Comparison of ENCODE assay signal across 7 cellular contexts in genomic region chr19:10421240-10421948, GRCh38. TPM values are rescaled to one million over a fixed set of nuclear protein-coding genes. Genes with fewer than 3 reads are reported as not detected.
DNase-seq lines count a peak whose midpoint lies in the region; ATAC-seq and TF ChIP-seq lines count a peak whose summit lies in the region.

No MANE protein-coding gene starts in this region.

- no peak overlapping the region for H3K4ac ChIP-seq in IMR-90 (ENCODE audit: low read depth, low read length)

- H2BK15ac ChIP-seq in IMR-90 (ENCODE audit: low read depth, low read length), result no peak overlapping the region

- no peak overlapping the region for H2AFZ ChIP-seq in IMR-90 (replicated peaks; ENCODE audit: low read length, poor library complexity)

- no peak for TF ChIP-seq POLR2A in IMR-90 (IDR thresholded peaks at IDR 0.05; ENCODE audit: low read depth, low read length)

- no peak overlapping the region for H3K9ac ChIP-seq in IMR-90 (ENCODE audit: low read depth, low read length)

- H3K14ac ChIP-seq in IMR-90 (replicated peaks; ENCODE audit: low read depth, low read length), result no peak overlapping the region

- no peaks in the 10 kb centered on the region for H3K9me1 ChIP-seq in IMR-90 (ENCODE audit: insufficient read depth, low read length)

- BruUV-seq in IMR-90 (replicated peaks; lab: Mats Ljungman, UMichigan), result no TSS peak

- peak overlapping the region; percentile 88 for H3K4me3 Mint-ChIP-seq in activated T-helper 1 cell treated with anti-CD3 and anti-CD28 coated beads, Interleukin-12 subunit alpha, Interleukin-12 subunit beta, Interleukin-2, Interleukin-4 antibody, amounts not matched to agents 30 ng/mL and 10 ng/mL and 1 ng/mL, durations not matched to agents 14 hours and 24 hours and 36 hours
- peak overlapping the region; percentile 41 for H3K4me3 Mint-ChIP-seq in nephron progenitor cell

- DNase-seq in IMR-90 (no peak), nephron progenitor cell (no peak), mucosa of descending colon (no peak)
- DNase-seq in activated T-helper 1 cell treated with anti-CD3 and anti-CD28 coated beads, Interleukin-12 subunit alpha, Interleukin-12 subunit beta, Interleukin-2, Interleukin-4 antibody, amounts not matched to agents 30 ng/mL and 10 ng/mL and 1 ng/mL, durations not matched to agents 14 hours and 24 hours and 36 hours (ENCODE audit: low spot score), result peak; percentile 58
- no peak for DNase-seq in activated effector memory CD4-positive, alpha-beta T cell treated with anti-CD3 and anti-CD28 coated beads, Interleukin-2, amount 50 U/mL, for 16 hours

- no peaks in the 10 kb centered on the region for H3K9me2 ChIP-seq in DOHH2 (replicated peaks; ENCODE audit: control insufficient read depth, low read length)

- no peaks in the 10 kb centered on the region for H3K9me3 Mint-ChIP-seq in activated T-helper 1 cell treated with anti-CD3 and anti-CD28 coated beads, Interleukin-12 subunit alpha, Interleukin-12 subunit beta, Interleukin-2, Interleukin-4 antibody, amounts not matched to agents 30 ng/mL and 10 ng/mL and 1 ng/mL, durations not matched to agents 14 hours and 24 hours and 36 hours
- no peaks in the 10 kb centered on the region for H3K9me3 Mint-ChIP-seq in nephron progenitor cell

- peaks cover 27% of the 10 kb centered on the region for H3F3A ChIP-seq in DOHH2 (ENCODE audit: control insufficient read depth, insufficient read depth)

- H4K20me1 ChIP-seq in DOHH2 (ENCODE audit: control insufficient read depth, insufficient read depth, low read depth, low read length) (peaks cover 15% of the 10 kb centered on the region), IMR-90 (ENCODE audit: insufficient read depth, low read length) (peaks cover 31% of the 10 kb centered on the region)

- no peak overlapping the region for H3K56ac ChIP-seq in IMR-90 (ENCODE audit: extremely low read depth, insufficient read depth, low read length)

- peaks cover 4% of the 10 kb centered on the region for H3K27me3 Mint-ChIP-seq in activated T-helper 1 cell treated with anti-CD3 and anti-CD28 coated beads, Interleukin-12 subunit alpha, Interleukin-12 subunit beta, Interleukin-2, Interleukin-4 antibody, amounts not matched to agents 30 ng/mL and 10 ng/mL and 1 ng/mL, durations not matched to agents 14 hours and 24 hours and 36 hours (ENCODE audit: insufficient read depth)
- H3K27me3 Mint-ChIP-seq in nephron progenitor cell (ENCODE audit: low read depth, poor library complexity), result peaks cover 92% of the 10 kb centered on the region

- no peak overlapping the region for H2BK120ac ChIP-seq in IMR-90 (ENCODE audit: low read depth, low read length)

- H3K27me3 ChIP-seq in DOHH2 (ENCODE audit: control insufficient read depth, low read length) (no peaks in the 10 kb centered on the region), IMR-90 (ENCODE audit: control insufficient read depth, insufficient read depth, low read length) (peaks cover 49% of the 10 kb centered on the region)

- dilution Hi-C loops in IMR-90 (cut with HindIII; ENCODE audit: low sequenced_read_pairs, unreplicated experiment), result no loop called here

- peak overlapping the region; percentile 99 for H3K4me2 ChIP-seq in DOHH2 (ENCODE audit: low read length)
- no peak overlapping the region for H3K4me2 ChIP-seq in IMR-90 (ENCODE audit: low read depth, low read length)

- in situ Hi-C loops in IMR-90 (cut with MboI; ENCODE audit: low sequenced_read_pairs), result no loop called here

- H3K23ac ChIP-seq in IMR-90 (ENCODE audit: low read depth, low read length), result peak overlapping the region; percentile 45; the same call in 1 of the 2 replicates

- peaks cover 65% of the 10 kb centered on the region for H3K4me1 Mint-ChIP-seq in activated T-helper 1 cell treated with anti-CD3 and anti-CD28 coated beads, Interleukin-12 subunit alpha, Interleukin-12 subunit beta, Interleukin-2, Interleukin-4 antibody, amounts not matched to agents 30 ng/mL and 10 ng/mL and 1 ng/mL, durations not matched to agents 14 hours and 24 hours and 36 hours (ENCODE audit: low read depth)
- peaks cover 41% of the 10 kb centered on the region for H3K4me1 Mint-ChIP-seq in nephron progenitor cell

- H3K79me1 ChIP-seq in IMR-90 (ENCODE audit: low read depth in 1 of 2, low read length in 2 of 2), result no peaks in the 10 kb centered on the region; a peak in 1 of 4 replicates

- H4K8ac ChIP-seq in IMR-90 (ENCODE audit: low read depth in 2 of 2, low read length in 2 of 2), result no peak overlapping the region

- POLR2A ChIA-PET in IMR-90 (lab: Charles Lee; ENCODE audit: unreplicated experiment), result no interaction called here

- H3K18ac ChIP-seq in IMR-90 (ENCODE audit: low read depth, low read length), result no peak overlapping the region

- peaks cover 28% of the 10 kb centered on the region for H3K36me3 ChIP-seq in DOHH2 (ENCODE audit: control insufficient read depth, low read length)
- H3K36me3 ChIP-seq in IMR-90 (ENCODE audit: control insufficient read depth, insufficient read depth, low read length), result no peaks in the 10 kb centered on the region
- H3K36me3 ChIP-seq in mucosa of descending colon (ENCODE audit: low read depth), result no peaks in the 10 kb centered on the region

- no peak overlapping the region for H2BK20ac ChIP-seq in IMR-90 (ENCODE audit: low read depth, low read length)

- H4K91ac ChIP-seq in IMR-90 (ENCODE audit: insufficient read depth, low read depth, low read length), result no peak overlapping the region

- H3K36me3 Mint-ChIP-seq in activated T-helper 1 cell treated with anti-CD3 and anti-CD28 coated beads, Interleukin-12 subunit alpha, Interleukin-12 subunit beta, Interleukin-2, Interleukin-4 antibody, amounts not matched to agents 30 ng/mL and 10 ng/mL and 1 ng/mL, durations not matched to agents 14 hours and 24 hours and 36 hours (ENCODE audit: low read depth), result peaks cover 11% of the 10 kb centered on the region
- H3K36me3 Mint-ChIP-seq in nephron progenitor cell (ENCODE audit: low read depth), result no peaks in the 10 kb centered on the region

- ATAC-seq in IMR-90 (ENCODE audit: low read depth) (no peak), GM21367 (IDR thresholded peaks at IDR 0.05; ENCODE audit: unreplicated experiment) (no peak), mucosa of descending colon (no peak)

- TF ChIP-seq RAD21 in IMR-90 (IDR thresholded peaks at IDR 0.05; ENCODE audit: low read length), result no peak

- TF ChIP-seq CTCF in DOHH2 (IDR thresholded peaks at IDR 0.05; ENCODE audit: low read depth, low read length, poor library complexity, severe bottlenecking) (peak; percentile 46), IMR-90 (conservative IDR thresholded peaks at IDR 0.05; ENCODE audit: low read depth, low read length) (no peak), nephron progenitor cell (IDR thresholded peaks at IDR 0.05) (peak; percentile 14), mucosa of descending colon (IDR thresholded peaks at IDR 0.05) (no peak)

- peak overlapping the region; percentile 86 for H3K27ac Mint-ChIP-seq in activated T-helper 1 cell treated with anti-CD3 and anti-CD28 coated beads, Interleukin-12 subunit alpha, Interleukin-12 subunit beta, Interleukin-2, Interleukin-4 antibody, amounts not matched to agents 30 ng/mL and 10 ng/mL and 1 ng/mL, durations not matched to agents 14 hours and 24 hours and 36 hours
- no peak overlapping the region for H3K27ac Mint-ChIP-seq in nephron progenitor cell

- H2AK5ac ChIP-seq in IMR-90 (ENCODE audit: low read depth, low read length), result peak overlapping the region; percentile 65; the same call in 1 of the 2 replicates

- WGBS in IMR-90 (ENCODE audit: extremely low coverage in 2 of 2, insufficient read length in 1 of 2), 2 experiments, result 25% methylated on average over 2 of the region's 16 CpGs; no CpG with 5 or more reads in 1 of the 2 experiments

- intact Hi-C loops in IMR-90 (cut with micrococcal nuclease), result no loop called here
- intact Hi-C loops in activated T-helper 1 cell treated with anti-CD3 and anti-CD28 coated beads, Interleukin-12 subunit alpha, Interleukin-12 subunit beta, Interleukin-2, Interleukin-4 antibody, amounts not matched to agents 30 ng/mL and 10 ng/mL and 1 ng/mL, durations not matched to agents 14 hours and 24 hours and 36 hours (cut with micrococcal nuclease), result no loop called here
- intact Hi-C loops in mucosa of descending colon (cut with DNase I, micrococcal nuclease), result no loop called here

- peaks cover 91% of the 10 kb centered on the region for H3K79me2 ChIP-seq in DOHH2 (ENCODE audit: control insufficient read depth, low read length)

- CTCF ChIA-PET in IMR-90 (lab: Yijun Ruan, JAX), result interaction anchor here (0.6 to 1.0 kb wide), 4 partner anchors 9 to 138 kb away, joined by 3 to 4 read pairs (median 3); partner anchors contain the start of gene CDC37

- H3K27ac ChIP-seq in DOHH2 (ENCODE audit: low read depth, low read length) (0 out of 2 replicates have a peak overlapping the region, but pooled peaks have one; percentile 92), IMR-90 (ENCODE audit: insufficient read depth, low read length) (no peak overlapping the region)

- no peak overlapping the region for H4K5ac ChIP-seq in IMR-90 (ENCODE audit: low read depth, low read length)

- H3K4me3 ChIP-seq in DOHH2 (ENCODE audit: low read length), result peak overlapping the region; percentile 88
- no peak overlapping the region for H3K4me3 ChIP-seq in IMR-90 (ENCODE audit: insufficient read depth, low read depth, low read length)
- H3K4me3 ChIP-seq in mucosa of descending colon, result no peak overlapping the region

- peak overlapping the region; percentile 59 for H2AK9ac ChIP-seq in IMR-90 (replicated peaks; ENCODE audit: low read depth, low read length, poor library complexity)

- no peak overlapping the region for H2BK5ac ChIP-seq in IMR-90 (ENCODE audit: low read depth, low read length, poor library complexity, severe bottlenecking)

- H3K9me3 ChIP-seq in DOHH2 (ENCODE audit: control insufficient read depth, insufficient read depth, low read length) (no peaks in the 10 kb centered on the region), IMR-90 (ENCODE audit: control insufficient read depth, insufficient read depth, low read length) (no peaks in the 10 kb centered on the region), mucosa of descending colon (no peaks in the 10 kb centered on the region)

- peaks cover 78% of the 10 kb centered on the region for H3K4me1 ChIP-seq in DOHH2 (ENCODE audit: control insufficient read depth, low read length)
- H3K4me1 ChIP-seq in IMR-90 (ENCODE audit: control insufficient read depth, insufficient read depth, low read length), result peaks cover 13% of the 10 kb centered on the region
- H3K4me1 ChIP-seq in mucosa of descending colon (ENCODE audit: low read depth), result peaks cover 36% of the 10 kb centered on the region

RNA-seq across cellular contexts. Expression of gene PDE4A, which starts 1.1 kb away (rescaled TPM):
- total RNA-seq in IMR-90 (2012; rRNA removed), result 1.7 and 1.8 TPM in 2 replicates
- polyA plus RNA-seq in IMR-90 (2012; rRNA removed), result 5.9 and 7.0 TPM in 2 replicates
- 4.6 and 8.3 TPM in 2 replicates for polyA plus RNA-seq in IMR-90 (2012; cell fraction: cytosol; rRNA removed)
- polyA plus RNA-seq in IMR-90 (2012; cell fraction: nucleus; rRNA removed; ENCODE audit: low replicate concordance), result 9.1 and 15.3 TPM in 2 replicates
- 67.7 and 71.1 TPM in 2 replicates for total RNA-seq in activated T-helper 1 cell treated with anti-CD3 and anti-CD28 coated beads, Interleukin-12 subunit alpha, Interleukin-12 subunit beta, Interleukin-2, Interleukin-4 antibody, amounts not matched to agents 30 ng/mL and 10 ng/mL and 1 ng/mL, durations not matched to agents 14 hours and 24 hours and 36 hours
- total RNA-seq in mucosa of descending colon, result 10 to 100 TPM in 2 of 3 donors, 1 to 10 TPM in 1; 7.0 to 27.4 (median 14.7) TPM

RNA-seq across cellular contexts. Expression of gene CDC37, which starts 18.1 kb away (rescaled TPM):
- total RNA-seq in IMR-90 (2012; rRNA removed) (209 and 248 TPM in 2 replicates), mucosa of descending colon (100 to 1,000 TPM; 125 to 179 (median 145) TPM)
- polyA plus RNA-seq in IMR-90 (2012; rRNA removed), result 629 and 650 TPM in 2 replicates
- polyA plus RNA-seq in IMR-90 (2012; cell fraction: cytosol; rRNA removed), result 391 and 499 TPM in 2 replicates
- 1,716 and 1,854 TPM in 2 replicates for polyA plus RNA-seq in IMR-90 (2012; cell fraction: nucleus; rRNA removed; ENCODE audit: low replicate concordance)
- total RNA-seq in activated T-helper 1 cell treated with anti-CD3 and anti-CD28 coated beads, Interleukin-12 subunit alpha, Interleukin-12 subunit beta, Interleukin-2, Interleukin-4 antibody, amounts not matched to agents 30 ng/mL and 10 ng/mL and 1 ng/mL, durations not matched to agents 14 hours and 24 hours and 36 hours, result 320 and 326 TPM in 2 replicates

RNA-seq across cellular contexts. Expression of gene TYK2, which starts 41.0 kb away (rescaled TPM):
- total RNA-seq in IMR-90 (2012; rRNA removed) (35.6 and 40.9 TPM in 2 replicates), mucosa of descending colon (100 to 1,000 TPM; 104 to 142 (median 123) TPM)
- polyA plus RNA-seq in IMR-90 (2012; rRNA removed), result 97.9 and 100 TPM in 2 replicates
- 34.4 and 52.8 TPM in 2 replicates for polyA plus RNA-seq in IMR-90 (2012; cell fraction: cytosol; rRNA removed)
- polyA plus RNA-seq in IMR-90 (2012; cell fraction: nucleus; rRNA removed; ENCODE audit: low replicate concordance), result 392 and 648 TPM in 2 replicates
- 268 and 271 TPM in 2 replicates for total RNA-seq in activated T-helper 1 cell treated with anti-CD3 and anti-CD28 coated beads, Interleukin-12 subunit alpha, Interleukin-12 subunit beta, Interleukin-2, Interleukin-4 antibody, amounts not matched to agents 30 ng/mL and 10 ng/mL and 1 ng/mL, durations not matched to agents 14 hours and 24 hours and 36 hours

Comparison
In these comparisons a context has a peak if more than half of its experiments do, and no peak if none do; other contexts are left out.
1. CTCF ChIP-seq: peak in DOHH2 (single experiment) and nephron progenitor cell (single experiment); none in IMR-90 (single experiment) and mucosa of descending colon (single experiment).